In the genomic region with DNA sequence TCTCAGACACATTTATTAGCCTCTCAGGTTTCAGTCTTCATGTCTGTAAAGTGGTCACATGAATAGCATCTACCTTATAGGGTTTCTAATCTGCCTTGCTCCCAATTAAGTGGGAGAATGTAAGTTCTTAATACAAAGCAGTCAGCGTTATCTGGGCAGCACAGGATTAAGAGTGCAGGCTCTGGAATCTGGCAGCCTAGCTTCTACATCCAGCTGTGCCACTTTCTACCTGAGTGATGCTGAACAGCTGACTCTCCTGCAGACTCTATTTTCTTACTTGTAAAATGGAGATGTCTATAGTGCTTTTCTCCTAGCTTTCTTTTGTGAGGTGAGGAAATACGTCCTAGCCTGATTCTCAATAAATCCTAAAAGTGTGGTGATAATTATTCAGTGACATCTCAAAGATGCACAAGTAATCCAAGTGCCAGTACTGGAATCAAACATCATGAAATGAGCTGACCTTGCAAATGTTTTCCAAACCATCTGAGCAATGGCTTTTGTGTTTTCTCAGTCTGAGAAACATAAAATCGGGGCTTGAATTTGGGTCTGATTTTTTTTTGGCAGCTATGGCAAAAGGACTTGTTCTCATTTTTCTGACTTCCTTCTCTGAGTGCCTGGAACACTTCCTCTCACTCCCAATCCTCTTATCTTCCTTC, we compare ENCODE assay signal across 22 cellular contexts.
DNase-seq lines count a peak whose midpoint lies in the region; ATAC-seq, FAIRE-seq and TF ChIP-seq lines count a peak whose summit lies in the region.
"Had no signal": no experiment of that assay in that cellular context is flagged by ENCODE, and none has a peak within 500 bp of the region (broad histone marks: within the 10 kb centered on the region; RNA-seq: fewer than 3 reads in every experiment).

No MANE protein-coding gene starts in this region.

- 44% methylated on average over 3 of the region's 3 CpGs for WGBS in A549 (ENCODE audit: missing lambda C conversion rate)

- no peak overlapping the region for H3K4me2 ChIP-seq in A549
- H3K4me2 ChIP-seq in keratinocyte (ENCODE audit: control insufficient read depth, extremely low read depth, insufficient read depth, low read depth, low read length): no peak overlapping the region

- H3K36me3 Mint-ChIP-seq in HFFc6 (ENCODE audit: low read depth) (peaks cover 5% of the 10 kb centered on the region; the same call in 1 of the 2 replicates), WTC11 (no peaks in the 10 kb centered on the region)
- no peaks in the 10 kb centered on the region for H3K36me3 Mint-ChIP-seq in activated naive CD4-positive, alpha-beta T cell treated with anti-CD3 and anti-CD28 coated beads for 36 hours (ENCODE audit: low read depth)

- no peak overlapping the region for H3K27ac ChIP-seq in A549
- H3K27ac ChIP-seq in keratinocyte (ENCODE audit: control insufficient read depth, insufficient read depth, low read length): peak overlapping the region; percentile 97
- no peak overlapping the region for H3K27ac ChIP-seq in upper lobe of right lung

- ATAC-seq in A549 (no peak), WTC11 (no peak), upper lobe of right lung (no peak), left cardiac atrium (no peak), GM21526 (IDR thresholded peaks at IDR 0.05; ENCODE audit: low FRiP score, unreplicated experiment) (no peak)
- ATAC-seq: Panc1 had no signal

- FAIRE-seq in A549 (lab: Jason Lieb, UNC): no peak
- no peak for FAIRE-seq in keratinocyte (lab: Jason Lieb, UNC)
- FAIRE-seq: GM12892 had no signal

- no peaks in the 10 kb centered on the region for H3K27me3 ChIP-seq in keratinocyte (ENCODE audit: control insufficient read depth, extremely low read depth, insufficient read depth, low read length)
- H3K27me3 ChIP-seq in upper lobe of right lung: no peaks in the 10 kb centered on the region

- H3K9me3 Mint-ChIP-seq in HFFc6 (no peaks in the 10 kb centered on the region), WTC11 (peaks cover 9% of the 10 kb centered on the region; the same call in 1 of the 2 replicates)
- H3K9me3 Mint-ChIP-seq in activated naive CD4-positive, alpha-beta T cell treated with anti-CD3 and anti-CD28 coated beads for 36 hours: no peaks in the 10 kb centered on the region
- H3K9me3 Mint-ChIP-seq: CD4-positive, alpha-beta T cell had no signal

- no peak for TF ChIP-seq RAD21 in A549 (conservative IDR thresholded peaks at IDR 0.05 in 1 of 2, IDR thresholded peaks at IDR 0.05 in 1 of 2)

- TF ChIP-seq EP300 in A549 (IDR thresholded peaks at IDR 0.05): no peak

- no peak for TF ChIP-seq POLR2A in A549 (IDR thresholded peaks at IDR 0.05; ENCODE audit: low read length)

- H3K4me1 ChIP-seq in A549 (peaks cover 6% of the 10 kb centered on the region; the same call in 1 of the 3 replicates), keratinocyte (ENCODE audit: control insufficient read depth, extremely low read depth, insufficient read depth, low read length) (peaks cover 48% of the 10 kb centered on the region), upper lobe of right lung (peaks cover 6% of the 10 kb centered on the region)

- H3K9ac ChIP-seq in keratinocyte (ENCODE audit: control insufficient read depth, extremely low read depth, insufficient read depth, low read length): no peak overlapping the region
- H3K9ac ChIP-seq: SK-N-SH had no signal

- H3K4me1 Mint-ChIP-seq in HFFc6 (ENCODE audit: low read depth) (peaks cover 74% of the 10 kb centered on the region), WTC11 (0 out of 2 replicates have a peak, but pooled peaks cover 3% of the 10 kb centered on the region)
- no peaks in the 10 kb centered on the region for H3K4me1 Mint-ChIP-seq in activated naive CD4-positive, alpha-beta T cell treated with anti-CD3 and anti-CD28 coated beads for 36 hours (ENCODE audit: low read depth)
- H3K4me1 Mint-ChIP-seq: B cell had no signal

- no peak overlapping the region for H2AFZ ChIP-seq in keratinocyte (ENCODE audit: control insufficient read depth, low read length)

- H3K4me3 ChIP-seq in A549 (no peak overlapping the region), keratinocyte (ENCODE audit: control insufficient read depth in 2 of 3, extremely low read depth in 1 of 3, insufficient read depth in 2 of 3, low read depth in 1 of 3, low read length in 3 of 3) (no peak overlapping the region), upper lobe of right lung (no peak overlapping the region)

- H3K9me1 ChIP-seq in keratinocyte (ENCODE audit: control insufficient read depth, extremely low read depth, insufficient read depth, low read length): no peaks in the 10 kb centered on the region

- no peak for TF ChIP-seq CTCF in A549 (IDR thresholded peaks at IDR 0.05)
- TF ChIP-seq CTCF in HFFc6 (IDR thresholded peaks at IDR 0.05): no peak
- TF ChIP-seq CTCF in WTC11 (IDR thresholded peaks at IDR 0.05): no peak
- TF ChIP-seq CTCF in keratinocyte (optimal IDR thresholded peaks at IDR 0.05 in 1 of 3, IDR thresholded peaks at IDR 0.05 in 1 of 3, conservative IDR thresholded peaks at IDR 0.05 in 1 of 3; ENCODE audit: extremely low read depth in 1 of 3, insufficient read depth in 2 of 3, low read length in 3 of 3): no peak
- no peak for TF ChIP-seq CTCF in upper lobe of right lung (IDR thresholded peaks at IDR 0.05)

- H3K27me3 Mint-ChIP-seq in HFFc6 (ENCODE audit: insufficient read depth): peaks cover 2% of the 10 kb centered on the region; the same call in 1 of the 2 replicates
- H3K27me3 Mint-ChIP-seq in WTC11 (ENCODE audit: low read depth): no peaks in the 10 kb centered on the region
- H3K27me3 Mint-ChIP-seq in activated naive CD4-positive, alpha-beta T cell treated with anti-CD3 and anti-CD28 coated beads for 36 hours (ENCODE audit: low read depth): no peaks in the 10 kb centered on the region
- H3K27me3 Mint-ChIP-seq: B cell; CD4-positive, alpha-beta T cell had no signal

- dilution Hi-C loops in keratinocyte (cut with MboI; ENCODE audit: extremely low pct_ligation_motif_present, low sequenced_read_pairs): no loop called here

- intact Hi-C loops in upper lobe of right lung (cut with DNase I): no loop called here
- intact Hi-C loops in left cardiac atrium (cut with DNase I): no loop called here
- intact Hi-C loops in activated naive CD4-positive, alpha-beta T cell treated with anti-CD3 and anti-CD28 coated beads for 36 hours (cut with micrococcal nuclease): no loop called here

- H3K4me3 Mint-ChIP-seq in HFFc6 (no peak overlapping the region), WTC11 (no peak overlapping the region)
- no peak overlapping the region for H3K4me3 Mint-ChIP-seq in activated naive CD4-positive, alpha-beta T cell treated with anti-CD3 and anti-CD28 coated beads for 36 hours
- H3K4me3 Mint-ChIP-seq: B cell; CD4-positive, alpha-beta T cell had no signal

- POLR2A ChIA-PET in A549 (lab: Yijun Ruan, JAX) (no interaction called here), WTC11 (lab: Charles Lee) (no interaction called here)

- H3K9me3 ChIP-seq in A549 (no peaks in the 10 kb centered on the region), keratinocyte (ENCODE audit: control insufficient read depth, low read depth, low read length) (no peaks in the 10 kb centered on the region), upper lobe of right lung (no peaks in the 10 kb centered on the region)
- H3K9me3 ChIP-seq: SK-N-SH had no signal

- CTCF ChIA-PET in A549 (lab: Yijun Ruan, JAX) (interaction anchor here (0.6 to 1.7 kb wide), 2 partner anchors 17 to 712 kb away, joined by 3 to 6 read pairs; no protein-coding TSS in a partner anchor), WTC11 (lab: Charles Lee) (interaction anchor here (1.0 to 1.4 kb wide), 3 partner anchors 9 to 62 kb away, joined by 3 to 5 read pairs (median 3); no protein-coding TSS in a partner anchor)
- CTCF ChIA-PET in activated naive CD4-positive, alpha-beta T cell treated with anti-CD3 and anti-CD28 coated beads for 36 hours (lab: Charles Lee): interaction anchor here (0.5 kb wide), 1 partner anchor 186 kb away, joined by 3 read pairs; no protein-coding TSS in a partner anchor

- no peaks in the 10 kb centered on the region for H3K36me3 ChIP-seq in keratinocyte (ENCODE audit: control insufficient read depth in 2 of 2, extremely low read depth in 1 of 2, insufficient read depth in 2 of 2, low read length in 2 of 2)
- no peaks in the 10 kb centered on the region for H3K36me3 ChIP-seq in upper lobe of right lung

- DNase-seq in A549 (ENCODE audit: low read depth in 1 of 2, low spot score in 1 of 2) (no peak), HFFc6 (no peak), WTC11 (ENCODE audit: low spot score) (no peak), keratinocyte (ENCODE audit: low read depth, low spot score) (no peak), upper lobe of right lung (no peak), left cardiac atrium (no peak)
- no peak for DNase-seq in activated naive CD4-positive, alpha-beta T cell treated with anti-CD3 and anti-CD28 coated beads for 36 hours
- DNase-seq: ACHN; Calu3; CD4-positive, alpha-beta T cell; DND-41; GDM1; GOT3; Karpas-422; NCI-H2029 treated with DMSO at 0.1 percent for 48 hours; NCI-H774; Right ventricle myocardium superior; SK-N-SH had no signal

- H4K20me1 ChIP-seq in keratinocyte (ENCODE audit: control insufficient read depth, extremely low read depth, insufficient read depth, low read length): no peaks in the 10 kb centered on the region

- H3K27ac Mint-ChIP-seq in HFFc6 (0 out of 2 replicates have a peak overlapping the region, but pooled peaks have one; percentile 16), WTC11 (no peak overlapping the region)
- no peak overlapping the region for H3K27ac Mint-ChIP-seq in activated naive CD4-positive, alpha-beta T cell treated with anti-CD3 and anti-CD28 coated beads for 36 hours
- H3K27ac Mint-ChIP-seq: B cell; CD4-positive, alpha-beta T cell had no signal

- no peaks in the 10 kb centered on the region for H3K79me2 ChIP-seq in keratinocyte (ENCODE audit: control insufficient read depth, insufficient read depth, low read length)

TF ChIP-seq in A549, 52 proteins besides CTCF, POLR2A, EP300 and RAD21:
- TF ChIP-seq MAFK (IDR thresholded peaks at IDR 0.05; ENCODE audit: partially characterized antibody) (peak; percentile 64), EHMT2 (IDR thresholded peaks at IDR 0.05; ENCODE audit: low read depth) (no peak)

TF ChIP-seq in WTC11, 78 proteins besides CTCF, POLR2A, EP300 and RAD21:
- TF ChIP-seq ZNF317 (CRISPR knock-in tag; IDR thresholded peaks at IDR 0.05; ENCODE audit: borderline replicate concordance, low read depth) (peak; percentile 63; the same call in 1 of the 2 replicates), CREM (CRISPR knock-in tag; IDR thresholded peaks at IDR 0.05) (no peak), RORB (CRISPR knock-in tag; IDR thresholded peaks at IDR 0.05) (no peak)
TF ChIP-seq in WTC11: peak in this region for 1.
